17 cellular contexts compared by ENCODE assay signal in genomic region chr1:172272087-172272486, GRCh38.
DNase-seq lines count a peak whose midpoint lies in the region; ATAC-seq, FAIRE-seq and TF ChIP-seq lines count a peak whose summit lies in the region.
"Had no signal": no experiment of that assay in that cellular context is flagged by ENCODE, and none has a peak within 500 bp of the region (broad histone marks: within the 10 kb centered on the region; RNA-seq: fewer than 3 reads in every experiment).

No MANE protein-coding gene starts in this region.

- no peak for DNase-seq in IMR-90
- no peak for DNase-seq in RCC 7860 (ENCODE audit: low spot score)
- no peak for DNase-seq in frontal cortex (ENCODE audit: low spot score in 2 of 2)
- no peak for DNase-seq in SJCRH30
- DNase-seq in activated T-cell treated with anti-CD3 and anti-CD28 coated beads, Interleukin-2, amount 50 U/mL, for 1 hour = no peak
- DNase-seq in caudate nucleus (lab: John Stamatoyannopoulos, UW) = no peak
- DNase-seq: C1 segment of cervical spinal cord; Calu3; CD4-positive, alpha-beta memory T cell; COR-L47; DMS53; DMS79 treated with DMSO at 0.1 percent for 48 hours; GF-D8; GOT3; H7; HCEC 1CT had no signal

- intact Hi-C loops in IMR-90 (cut with micrococcal nuclease) = loop anchor here (5.0 to 10.0 kb wide), 3 partner anchors 125 to 267 kb away; no protein-coding TSS in a partner anchor

- WGBS in IMR-90 (ENCODE audit: extremely low coverage in 2 of 2, insufficient read length in 1 of 2), 2 experiments = no CpG with 5 or more reads among the region's 1 CpG

- H3K9me1 ChIP-seq in IMR-90 (ENCODE audit: insufficient read depth, low read length) = no peaks in the 10 kb centered on the region

- H3K36me3 ChIP-seq in IMR-90 (ENCODE audit: control insufficient read depth, insufficient read depth, low read length) (no peaks in the 10 kb centered on the region), SJCRH30 (no peaks in the 10 kb centered on the region)

- H3K4me1 ChIP-seq in IMR-90 (ENCODE audit: control insufficient read depth, insufficient read depth, low read length) (peaks cover 2% of the 10 kb centered on the region; the same call in 1 of the 2 replicates), SJCRH30 (no peaks in the 10 kb centered on the region)

- H3K9ac ChIP-seq in IMR-90 (ENCODE audit: low read depth, low read length) = no peak overlapping the region

- no peaks in the 10 kb centered on the region for H4K20me1 ChIP-seq in IMR-90 (ENCODE audit: insufficient read depth, low read length)

- no peak overlapping the region for H2AK9ac ChIP-seq in IMR-90 (replicated peaks; ENCODE audit: low read depth, low read length, poor library complexity)

- no TSS peak for BruUV-seq in IMR-90 (replicated peaks; lab: Mats Ljungman, UMichigan)

- peak; percentile 11 for FAIRE-seq in RCC 7860 (lab: Jason Lieb, UNC)
- peak; percentile 21 for FAIRE-seq in frontal cortex (lab: Jason Lieb, UNC)
- FAIRE-seq: GM12892 had no signal

- H3K9me3 ChIP-seq in IMR-90 (ENCODE audit: control insufficient read depth, insufficient read depth, low read length) (no peaks in the 10 kb centered on the region), SJCRH30 (replicated peaks) (no peaks in the 10 kb centered on the region)

- POLR2A ChIA-PET in IMR-90 (lab: Charles Lee; ENCODE audit: unreplicated experiment) = no interaction called here

- in situ Hi-C loops in IMR-90 (cut with MboI; ENCODE audit: low sequenced_read_pairs) = no loop called here

- H2AFZ ChIP-seq in IMR-90 (replicated peaks; ENCODE audit: low read length, poor library complexity) = no peak overlapping the region

- no peak for TF ChIP-seq POLR2A in IMR-90 (IDR thresholded peaks at IDR 0.05; ENCODE audit: low read depth, low read length)

- peak overlapping the region; percentile 17; the same call in 1 of the 2 replicates for H3K14ac ChIP-seq in IMR-90 (replicated peaks; ENCODE audit: low read depth, low read length)

- H3K27ac ChIP-seq in IMR-90 (ENCODE audit: insufficient read depth, low read length) = no peak overlapping the region
- no peak overlapping the region for H3K27ac ChIP-seq in SJCRH30
- no peak overlapping the region for H3K27ac ChIP-seq in caudate nucleus (ENCODE audit: low read depth, low read length)

- ATAC-seq in IMR-90 (ENCODE audit: low read depth) = no peak

- CTCF ChIA-PET in IMR-90 (lab: Yijun Ruan, JAX) = no interaction called here

- dilution Hi-C loops in IMR-90 (cut with HindIII; ENCODE audit: low sequenced_read_pairs, unreplicated experiment) = no loop called here

- H2BK20ac ChIP-seq in IMR-90 (ENCODE audit: low read depth, low read length) = no peak overlapping the region

- TF ChIP-seq RAD21 in IMR-90 (IDR thresholded peaks at IDR 0.05; ENCODE audit: low read length) = no peak

- H3K79me1 ChIP-seq in IMR-90 (ENCODE audit: low read depth in 1 of 2, low read length in 2 of 2) = no peaks in the 10 kb centered on the region

- H3K27me3 ChIP-seq in IMR-90 (ENCODE audit: control insufficient read depth, insufficient read depth, low read length) = no peaks in the 10 kb centered on the region
- H3K27me3 ChIP-seq in SJCRH30 = no peaks in the 10 kb centered on the region

- H2AK5ac ChIP-seq in IMR-90 (ENCODE audit: low read depth, low read length) = peak overlapping the region; percentile 56; the same call in 1 of the 2 replicates

- H3K56ac ChIP-seq in IMR-90 (ENCODE audit: extremely low read depth, insufficient read depth, low read length) = no peak overlapping the region

- H3K18ac ChIP-seq in IMR-90 (ENCODE audit: low read depth, low read length) = no peak overlapping the region

- H3K4me3 ChIP-seq in IMR-90 (ENCODE audit: insufficient read depth, low read depth, low read length) = no peak overlapping the region
- no peak overlapping the region for H3K4me3 ChIP-seq in SJCRH30

- H2BK15ac ChIP-seq in IMR-90 (ENCODE audit: low read depth, low read length) = no peak overlapping the region

- no peak overlapping the region; the same call in 1 of the 2 replicates for H3K23ac ChIP-seq in IMR-90 (ENCODE audit: low read depth, low read length)

- no peak overlapping the region for H4K8ac ChIP-seq in IMR-90 (ENCODE audit: low read depth in 2 of 2, low read length in 2 of 2)

- H3K4ac ChIP-seq in IMR-90 (ENCODE audit: low read depth, low read length) = no peak overlapping the region

- H2BK120ac ChIP-seq in IMR-90 (ENCODE audit: low read depth, low read length) = peak overlapping the region; percentile 14; the same call in 1 of the 2 replicates

- no peak overlapping the region for H2BK5ac ChIP-seq in IMR-90 (ENCODE audit: low read depth, low read length, poor library complexity, severe bottlenecking)

- no peak overlapping the region for H4K91ac ChIP-seq in IMR-90 (ENCODE audit: insufficient read depth, low read depth, low read length)

- no peak overlapping the region for H3K4me2 ChIP-seq in IMR-90 (ENCODE audit: low read depth, low read length)

- TF ChIP-seq CTCF in IMR-90 (conservative IDR thresholded peaks at IDR 0.05; ENCODE audit: low read depth, low read length) = no peak

- H4K5ac ChIP-seq in IMR-90 (ENCODE audit: low read depth, low read length) = no peak overlapping the region

TF ChIP-seq in IMR-90, 13 proteins besides CTCF, POLR2A, EP300 and RAD21:
- TF ChIP-seq CHD1 (IDR thresholded peaks at IDR 0.05; ENCODE audit: low read depth, low read length) = no peak
- TF ChIP-seq NFE2L2 (IDR thresholded peaks at IDR 0.05; ENCODE audit: low read depth, low read length) = no peak
- TF ChIP-seq RFX5 (IDR thresholded peaks at IDR 0.05; ENCODE audit: low read depth, low read length) = no peak
- TF ChIP-seq SMC3 (IDR thresholded peaks at IDR 0.05; ENCODE audit: low read depth, low read length) = no peak
- no peak for TF ChIP-seq RCOR1 (IDR thresholded peaks at IDR 0.05; ENCODE audit: insufficient replicate concordance, low read length)
- no peak for TF ChIP-seq ELK1 (IDR thresholded peaks at IDR 0.05; ENCODE audit: borderline replicate concordance, low read depth, low read length)
- TF ChIP-seq CEBPB (IDR thresholded peaks at IDR 0.05; ENCODE audit: low read depth, low read length) = no peak
- TF ChIP-seq USF2 (IDR thresholded peaks at IDR 0.05; ENCODE audit: low read depth, low read length) = no peak
- no peak for TF ChIP-seq MXI1 (IDR thresholded peaks at IDR 0.05; ENCODE audit: borderline replicate concordance, low read depth, low read length)
- no peak for TF ChIP-seq MAFK (IDR thresholded peaks at IDR 0.05; ENCODE audit: low read depth, low read length)
- no peak for TF ChIP-seq BHLHE40 (IDR thresholded peaks at IDR 0.05; ENCODE audit: low read depth, low read length)
- TF ChIP-seq FOS (IDR thresholded peaks at IDR 0.05; ENCODE audit: low read depth, low read length) = no peak
- TF ChIP-seq MAZ (IDR thresholded peaks at IDR 0.05; ENCODE audit: borderline replicate concordance, low read depth, low read length) = no peak
